Comparison of ENCODE assay signal across 1 cellular context in the genomic region with DNA sequence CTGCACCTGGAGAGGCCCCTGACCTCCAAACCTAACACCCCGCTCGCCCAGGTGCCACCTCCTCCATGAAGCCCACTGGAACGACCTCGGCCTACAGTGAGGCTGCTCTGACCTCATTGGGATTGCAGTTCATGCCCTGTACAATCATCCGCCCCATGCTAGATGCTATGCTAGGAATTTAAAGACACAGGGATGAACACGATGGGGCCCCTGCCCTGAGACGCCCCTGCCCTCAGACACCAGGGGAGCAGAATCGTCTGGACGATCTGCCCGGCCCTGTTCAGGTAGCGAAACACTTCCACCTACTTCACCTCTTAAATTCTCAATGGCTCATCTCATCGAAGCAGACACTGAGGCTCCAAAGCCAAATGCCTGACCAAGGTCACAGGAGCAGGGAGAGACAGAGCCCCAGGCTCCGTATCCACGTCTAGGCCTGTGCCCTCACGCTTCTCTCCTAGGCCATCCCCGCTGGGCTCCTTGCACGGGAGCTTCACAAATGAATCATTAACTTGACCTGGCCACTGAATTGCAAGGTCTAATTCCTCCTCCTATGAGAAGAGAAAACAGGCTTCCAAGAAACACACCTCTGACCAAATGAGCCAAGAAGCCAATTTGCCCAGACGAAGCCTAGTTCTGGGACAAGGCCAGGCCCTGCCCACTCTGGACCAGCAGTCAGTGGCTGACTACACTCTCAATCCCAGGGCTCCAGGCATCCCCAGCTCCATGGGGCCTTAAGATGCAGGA.
TF ChIP-seq lines count a peak whose summit lies in the region.

No MANE protein-coding gene starts in this region.

TF ChIP-seq in HepG2, 621 proteins besides CTCF, POLR2A, EP300 and RAD21 (continued from another document and continues in another):
- no peak for TF ChIP-seq RNF219 (CRISPR knock-in tag; IDR thresholded peaks at IDR 0.05)
- TF ChIP-seq ZNF749 (CRISPR knock-in tag; IDR thresholded peaks at IDR 0.05; ENCODE audit: borderline replicate concordance), result no peak; the same call in 1 of the 2 replicates
- peak; percentile 59; the same call in 1 of the 2 replicates for TF ChIP-seq ISL2 (CRISPR knock-in tag; IDR thresholded peaks at IDR 0.05)
- TF ChIP-seq ZNF530 (CRISPR knock-in tag; IDR thresholded peaks at IDR 0.05; ENCODE audit: low read depth), result no peak
- peak; percentile 8; the same call in 1 of the 2 replicates for TF ChIP-seq FOXC1 (CRISPR knock-in tag; IDR thresholded peaks at IDR 0.05; ENCODE audit: borderline replicate concordance)
- TF ChIP-seq HDAC1 (CRISPR knock-in tag; IDR thresholded peaks at IDR 0.05), result peak; percentile 38
- TF ChIP-seq BRD4 (CRISPR knock-in tag; IDR thresholded peaks at IDR 0.05), result peak; percentile 35; the same call in 1 of the 2 replicates
- TF ChIP-seq ZSCAN25 (CRISPR knock-in tag; IDR thresholded peaks at IDR 0.05), result no peak
- no peak for TF ChIP-seq NFIB (CRISPR knock-in tag; IDR thresholded peaks at IDR 0.05; ENCODE audit: borderline replicate concordance)
- TF ChIP-seq IRF1 (CRISPR knock-in tag; IDR thresholded peaks at IDR 0.05; ENCODE audit: low read depth), result no peak
- TF ChIP-seq NFIC (IDR thresholded peaks at IDR 0.05; ENCODE audit: low read length), result no peak
- no peak for TF ChIP-seq ZNF234 (CRISPR knock-in tag; conservative IDR thresholded peaks at IDR 0.05)
- TF ChIP-seq ERF (CRISPR knock-in tag; IDR thresholded peaks at IDR 0.05), result no peak
- peak; percentile 21; the same call in 1 of the 2 replicates for TF ChIP-seq MIXL1 (CRISPR knock-in tag; IDR thresholded peaks at IDR 0.05)
- no peak for TF ChIP-seq SRF (IDR thresholded peaks at IDR 0.05; ENCODE audit: low read depth, low read length)
- peak; percentile 44 for TF ChIP-seq NR2C2 (CRISPR knock-in tag; IDR thresholded peaks at IDR 0.05; ENCODE audit: borderline replicate concordance)
- no peak; the same call in 1 of the 2 replicates for TF ChIP-seq ZNF710 (CRISPR knock-in tag; IDR thresholded peaks at IDR 0.05; ENCODE audit: borderline replicate concordance)
- TF ChIP-seq CHD4 (IDR thresholded peaks at IDR 0.05; ENCODE audit: borderline replicate concordance, low read length), result no peak
- TF ChIP-seq ZNF75D (CRISPR knock-in tag; IDR thresholded peaks at IDR 0.05; ENCODE audit: borderline replicate concordance), result no peak
- no peak for TF ChIP-seq ZNF781 (CRISPR knock-in tag; IDR thresholded peaks at IDR 0.05; ENCODE audit: borderline replicate concordance, not compliant biosample characterization)
- no peak for TF ChIP-seq ZFP36L1 (CRISPR knock-in tag; IDR thresholded peaks at IDR 0.05)
- no peak for TF ChIP-seq TCF7 (IDR thresholded peaks at IDR 0.05; ENCODE audit: low read depth)
- TF ChIP-seq ARNT (IDR thresholded peaks at IDR 0.05), result no peak
- peak; percentile 35; the same call in 1 of the 2 replicates for TF ChIP-seq ZNF691 (CRISPR knock-in tag; IDR thresholded peaks at IDR 0.05; ENCODE audit: borderline replicate concordance, low read depth)
- no peak for TF ChIP-seq ZNF7 (CRISPR knock-in tag; IDR thresholded peaks at IDR 0.05)
- no peak for TF ChIP-seq TRIM24 (CRISPR knock-in tag; IDR thresholded peaks at IDR 0.05)
- TF ChIP-seq, protein P1, sequence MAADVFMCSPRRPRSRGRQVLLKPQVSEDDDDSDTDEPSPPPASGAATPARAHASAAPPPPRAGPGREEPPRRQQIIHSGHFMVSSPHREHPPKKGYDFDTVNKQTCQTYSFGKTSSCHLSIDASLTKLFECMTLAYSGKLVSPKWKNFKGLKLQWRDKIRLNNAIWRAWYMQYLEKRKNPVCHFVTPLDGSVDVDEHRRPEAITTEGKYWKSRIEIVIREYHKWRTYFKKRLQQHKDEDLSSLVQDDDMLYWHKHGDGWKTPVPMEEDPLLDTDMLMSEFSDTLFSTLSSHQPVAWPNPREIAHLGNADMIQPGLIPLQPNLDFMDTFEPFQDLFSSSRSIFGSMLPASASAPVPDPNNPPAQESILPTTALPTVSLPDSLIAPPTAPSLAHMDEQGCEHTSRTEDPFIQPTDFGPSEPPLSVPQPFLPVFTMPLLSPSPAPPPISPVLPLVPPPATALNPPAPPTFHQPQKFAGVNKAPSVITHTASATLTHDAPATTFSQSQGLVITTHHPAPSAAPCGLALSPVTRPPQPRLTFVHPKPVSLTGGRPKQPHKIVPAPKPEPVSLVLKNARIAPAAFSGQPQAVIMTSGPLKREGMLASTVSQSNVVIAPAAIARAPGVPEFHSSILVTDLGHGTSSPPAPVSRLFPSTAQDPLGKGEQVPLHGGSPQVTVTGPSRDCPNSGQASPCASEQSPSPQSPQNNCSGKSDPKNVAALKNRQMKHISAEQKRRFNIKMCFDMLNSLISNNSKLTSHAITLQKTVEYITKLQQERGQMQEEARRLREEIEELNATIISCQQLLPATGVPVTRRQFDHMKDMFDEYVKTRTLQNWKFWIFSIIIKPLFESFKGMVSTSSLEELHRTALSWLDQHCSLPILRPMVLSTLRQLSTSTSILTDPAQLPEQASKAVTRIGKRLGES (CRISPR knock-in tag; IDR thresholded peaks at IDR 0.05; ENCODE audit: borderline replicate concordance), result no peak
- peak; percentile 65 for TF ChIP-seq ASH2L (IDR thresholded peaks at IDR 0.05; ENCODE audit: insufficient read length, low read depth, low read length)
- peak; percentile 22; the same call in 1 of the 2 replicates for TF ChIP-seq NFYC (CRISPR knock-in tag; IDR thresholded peaks at IDR 0.05)
- TF ChIP-seq ZMYM3 (CRISPR knock-in tag; IDR thresholded peaks at IDR 0.05), result peak; percentile 69
- peak; percentile 33; the same call in 1 of the 2 replicates for TF ChIP-seq RXRB (CRISPR knock-in tag; IDR thresholded peaks at IDR 0.05; ENCODE audit: borderline replicate concordance)
- no peak for TF ChIP-seq SIX1 (CRISPR knock-in tag; IDR thresholded peaks at IDR 0.05; ENCODE audit: borderline replicate concordance)
- peak; percentile 15; the same call in 1 of the 2 replicates for TF ChIP-seq KDM2A (CRISPR knock-in tag; IDR thresholded peaks at IDR 0.05; ENCODE audit: borderline replicate concordance, low read depth)
- no peak for TF ChIP-seq ZNF503 (CRISPR knock-in tag; IDR thresholded peaks at IDR 0.05)
- no peak for TF ChIP-seq PTBP1 (IDR thresholded peaks at IDR 0.05; ENCODE audit: low read depth, low read length, poor library complexity, severe bottlenecking)
- no peak for TF ChIP-seq ZFYVE20 (CRISPR knock-in tag; IDR thresholded peaks at IDR 0.05; ENCODE audit: borderline replicate concordance, low read depth)
- no peak for TF ChIP-seq POGZ (CRISPR knock-in tag; IDR thresholded peaks at IDR 0.05)
- peak; percentile 29; the same call in 1 of the 2 replicates for TF ChIP-seq CCDC6 (CRISPR knock-in tag; IDR thresholded peaks at IDR 0.05)
- no peak; the same call in 1 of the 2 replicates for TF ChIP-seq ZNF598 (CRISPR knock-in tag; IDR thresholded peaks at IDR 0.05; ENCODE audit: borderline replicate concordance)
- no peak for TF ChIP-seq ZNF761 (CRISPR knock-in tag; conservative IDR thresholded peaks at IDR 0.05)
- TF ChIP-seq, protein P2, sequence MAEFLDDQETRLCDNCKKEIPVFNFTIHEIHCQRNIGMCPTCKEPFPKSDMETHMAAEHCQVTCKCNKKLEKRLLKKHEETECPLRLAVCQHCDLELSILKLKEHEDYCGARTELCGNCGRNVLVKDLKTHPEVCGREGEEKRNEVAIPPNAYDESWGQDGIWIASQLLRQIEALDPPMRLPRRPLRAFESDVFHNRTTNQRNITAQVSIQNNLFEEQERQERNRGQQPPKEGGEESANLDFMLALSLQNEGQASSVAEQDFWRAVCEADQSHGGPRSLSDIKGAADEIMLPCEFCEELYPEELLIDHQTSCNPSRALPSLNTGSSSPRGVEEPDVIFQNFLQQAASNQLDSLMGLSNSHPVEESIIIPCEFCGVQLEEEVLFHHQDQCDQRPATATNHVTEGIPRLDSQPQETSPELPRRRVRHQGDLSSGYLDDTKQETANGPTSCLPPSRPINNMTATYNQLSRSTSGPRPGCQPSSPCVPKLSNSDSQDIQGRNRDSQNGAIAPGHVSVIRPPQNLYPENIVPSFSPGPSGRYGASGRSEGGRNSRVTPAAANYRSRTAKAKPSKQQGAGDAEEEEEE (CRISPR knock-in tag; IDR thresholded peaks at IDR 0.05; ENCODE audit: borderline replicate concordance), result no peak; the same call in 1 of the 2 replicates
- TF ChIP-seq SNAPC4 (CRISPR knock-in tag; IDR thresholded peaks at IDR 0.05), result no peak
- no peak for TF ChIP-seq TBX3 (IDR thresholded peaks at IDR 0.05; ENCODE audit: borderline replicate concordance)
- TF ChIP-seq RFX5 (IDR thresholded peaks at IDR 0.05; ENCODE audit: low read depth, low read length), result no peak
